11 cellular contexts compared by ENCODE assay signal in the genomic region with DNA sequence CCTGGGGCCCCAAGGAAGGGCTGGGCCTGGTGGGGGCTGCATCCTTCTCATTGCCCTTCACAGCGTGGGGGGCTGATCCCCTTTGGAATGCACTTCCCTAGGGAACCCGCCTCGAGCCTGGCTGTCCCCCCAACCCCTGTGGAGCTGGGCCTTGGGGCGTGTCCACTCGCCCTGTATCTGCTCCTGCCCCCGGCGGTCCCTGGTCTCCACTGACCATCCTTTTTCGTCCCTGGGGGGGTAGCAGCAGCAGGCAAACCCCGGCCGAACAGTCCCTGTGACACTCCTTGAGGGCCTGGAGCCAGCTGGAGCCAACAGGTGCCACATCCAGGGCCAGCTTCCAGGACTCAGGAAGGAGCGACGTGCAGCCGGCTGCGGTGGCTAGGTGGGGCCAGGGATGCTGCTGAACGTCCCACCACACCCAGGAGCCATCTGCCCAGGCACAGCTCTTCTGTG. TPM values are rescaled to one million over a fixed set of nuclear protein-coding genes. Genes with fewer than 3 reads are reported as not detected.
A peak's percentile ranks its signal among the peaks of the same experiment; 100 is the strongest.
DNase-seq lines count a peak whose midpoint lies in the region; ATAC-seq lines count a peak whose summit lies in the region.
"Had no signal": no experiment of that assay in that cellular context is flagged by ENCODE, and none has a peak within 500 bp of the region (broad histone marks: within the 10 kb centered on the region; RNA-seq: fewer than 3 reads in every experiment).

No MANE protein-coding gene starts in this region.

- intact Hi-C loops in sciatic nerve (cut with DNase I): no loop called here

- H3K9me3 ChIP-seq in SJCRH30 (replicated peaks) (no peaks in the 10 kb centered on the region), HAP-1 (no peaks in the 10 kb centered on the region)
- H3K9me3 ChIP-seq: gastrocnemius medialis had no signal

- in situ Hi-C loops in HAP-1 (cut with MboI; ENCODE audit: low sequenced_read_pairs): no loop called here

- no peaks in the 10 kb centered on the region for H3K27me3 Mint-ChIP-seq in activated T-cell treated with anti-CD3 and anti-CD28 coated beads, Interleukin-2, amount 50 U/mL, for 4 hours (ENCODE audit: low read depth)

- H3K4me3 ChIP-seq in SJCRH30 (no peak overlapping the region), HAP-1 (no peak overlapping the region)
- H3K4me3 ChIP-seq: gastrocnemius medialis had no signal

- H3K4me1 ChIP-seq in SJCRH30 (peaks cover 25% of the 10 kb centered on the region), HAP-1 (no peaks in the 10 kb centered on the region)
- H3K4me1 ChIP-seq: gastrocnemius medialis had no signal

- no peaks in the 10 kb centered on the region for H3K36me3 Mint-ChIP-seq in activated T-cell treated with anti-CD3 and anti-CD28 coated beads, Interleukin-2, amount 50 U/mL, for 4 hours (ENCODE audit: insufficient read depth)
- H3K36me3 Mint-ChIP-seq: activated naive CD4-positive, alpha-beta T cell treated with anti-CD3 and anti-CD28 coated beads, Interleukin-2, amount 10 ng/mL, durations not matched to agents 7 days and 5 days had no signal

- DNase-seq in SHP77 (lab: John Stamatoyannopoulos, UW): peak; percentile 21 to 58
- no peak for DNase-seq in SHP77 treated with DMSO at 0.1 percent for 48 hours (lab: John Stamatoyannopoulos, UW)
- peak; percentile 80 for DNase-seq in NCI-H146 (lab: John Stamatoyannopoulos, UW)
- peak; percentile 56 to 74 for DNase-seq in SJCRH30
- peak; percentile 56 for DNase-seq in sciatic nerve (ENCODE audit: low spot score)
- no peak for DNase-seq in HAP-1 (ENCODE audit: low spot score in 2 of 2)
- DNase-seq in activated T-cell treated with anti-CD3 and anti-CD28 coated beads, Interleukin-2, amount 50 U/mL, for 4 hours: no peak
- DNase-seq: gastrocnemius medialis had no signal

- ATAC-seq in sciatic nerve: no peak
- ATAC-seq in GM18519 (IDR thresholded peaks at IDR 0.05; ENCODE audit: low FRiP score, unreplicated experiment): no peak
- no peak for ATAC-seq in activated T-cell treated with anti-CD3 and anti-CD28 coated beads, Interleukin-2, amount 50 U/mL, for 4 hours
- ATAC-seq: gastrocnemius medialis had no signal

- no peaks in the 10 kb centered on the region for H3K9me3 Mint-ChIP-seq in activated T-cell treated with anti-CD3 and anti-CD28 coated beads, Interleukin-2, amount 50 U/mL, for 4 hours
- H3K9me3 Mint-ChIP-seq: activated naive CD4-positive, alpha-beta T cell treated with anti-CD3 and anti-CD28 coated beads, Interleukin-2, amount 10 ng/mL, durations not matched to agents 7 days and 5 days had no signal

- H3K36me3 ChIP-seq in SJCRH30 (no peaks in the 10 kb centered on the region), HAP-1 (replicated peaks) (no peaks in the 10 kb centered on the region)
- H3K36me3 ChIP-seq: gastrocnemius medialis had no signal

- H3K4me1 Mint-ChIP-seq in activated T-cell treated with anti-CD3 and anti-CD28 coated beads, Interleukin-2, amount 50 U/mL, for 4 hours (ENCODE audit: low read depth): peaks cover 45% of the 10 kb centered on the region

- no peak overlapping the region for H3K4me3 Mint-ChIP-seq in activated T-cell treated with anti-CD3 and anti-CD28 coated beads, Interleukin-2, amount 50 U/mL, for 4 hours
- H3K4me3 Mint-ChIP-seq: activated naive CD4-positive, alpha-beta T cell treated with anti-CD3 and anti-CD28 coated beads, Interleukin-2, amount 10 ng/mL, durations not matched to agents 7 days and 5 days had no signal

- H3K27me3 ChIP-seq in SJCRH30 (no peaks in the 10 kb centered on the region), HAP-1 (ENCODE audit: low read depth) (peaks cover 29% of the 10 kb centered on the region)

- no peak overlapping the region for H3K27ac ChIP-seq in SJCRH30

RNA-seq across cellular contexts. Expression of gene GPR132, which starts 9.4 kb away (rescaled TPM):
- 0.40 and 0.63 TPM in 2 replicates for total RNA-seq in SJCRH30 (2014; rRNA removed; shearing (Covaris generic))
- total RNA-seq in sciatic nerve: 3.2 TPM
- 10 to 100 TPM; 14.6 to 18.4 (median 16.8) TPM for total RNA-seq in activated T-cell treated with anti-CD3 and anti-CD28 coated beads, Interleukin-2, amount 50 U/mL, for 4 hours
- total RNA-seq: LHCN-M2 had no signal

RNA-seq across cellular contexts. Expression of gene CDCA4, which starts 53.7 kb away (rescaled TPM):
- 92.3 and 98.0 TPM in 2 replicates for total RNA-seq in SJCRH30 (2014; rRNA removed; shearing (Covaris generic))
- 5.5 TPM for total RNA-seq in sciatic nerve
- 10 to 100 TPM; 55.1 to 72.2 (median 58.3) TPM for total RNA-seq in activated T-cell treated with anti-CD3 and anti-CD28 coated beads, Interleukin-2, amount 50 U/mL, for 4 hours

Comparison
In these comparisons a context has a peak if more than half of its experiments do, and no peak if none do; other contexts are left out.
1. DNase-seq: peak in SHP77 (2 of 2), NCI-H146 (single experiment), SJCRH30 (2 of 2) and sciatic nerve (single experiment); none in SHP77 treated with DMSO at 0.1 percent for 48 hours (single experiment), HAP-1 (0 of 2) and activated T-cell treated with anti-CD3 and anti-CD28 coated beads, Interleukin-2, amount 50 U/mL, for 4 hours (single experiment).